Comparison of ENCODE assay signal across 9 cellular contexts in genomic region chr19:54029930-54030490, GRCh38. TPM values are rescaled to one million over a fixed set of nuclear protein-coding genes. Genes with fewer than 3 reads are reported as not detected.
A peak's percentile ranks its signal among the peaks of the same experiment; 100 is the strongest.
DNase-seq lines count a peak whose midpoint lies in the region; ATAC-seq, FAIRE-seq and TF ChIP-seq lines count a peak whose summit lies in the region.
"Had no signal": no experiment of that assay in that cellular context is flagged by ENCODE, and none has a peak within 500 bp of the region (broad histone marks: within the 10 kb centered on the region; RNA-seq: fewer than 3 reads in every experiment).

No MANE protein-coding gene starts in this region.

- no peaks in the 10 kb centered on the region for H4K20me1 ChIP-seq in DND-41 (ENCODE audit: insufficient read depth, low read length)
- H4K20me1 ChIP-seq in GM12878 (ENCODE audit: control insufficient read depth, insufficient read depth): no peaks in the 10 kb centered on the region

- DNase-seq in DND-41 (peak; percentile 63), LHCN-M2 (ENCODE audit: low read depth) (peak; percentile 72), T-helper 2 cell (peak in 4 of 5 experiments; percentile 10 to 44 (median 26)), GM12878 (ENCODE audit: low read depth, low spot score) (no peak), kidney epithelial cell (ENCODE audit: low read depth) (no peak)
- DNase-seq in stimulated activated CD4-positive, alpha-beta T cell treated with anti-CD3 and anti-CD28 coated beads, Interleukin-2, amount 100 ng/mL, for 4 hours (ENCODE audit: low read depth): peak; percentile 21

- CTCF ChIA-PET in GM12878 (lab: Yijun Ruan, JAX): interaction anchor here (0.7 to 1.2 kb wide), 3 partner anchors 175 to 605 kb away, joined by 3 read pairs; no protein-coding TSS in a partner anchor

- H3K27ac ChIP-seq in DND-41 (ENCODE audit: low read length): no peak overlapping the region
- no peak overlapping the region for H3K27ac ChIP-seq in GM12878 (ENCODE audit: control insufficient read depth, insufficient read depth)

- in situ Hi-C loops in GM12878 (cut with MboI): loop anchor here (10.0 kb wide), 2 partner anchors 605 to 835 kb away; partner anchors contain the start of gene ZNF665

- no peaks in the 10 kb centered on the region for H3K9me3 ChIP-seq in DND-41 (ENCODE audit: insufficient read depth, low read length, severe bottlenecking)
- no peaks in the 10 kb centered on the region; the same call in 2 of the 3 replicates for H3K9me3 ChIP-seq in GM12878 (replicated peaks; ENCODE audit: control insufficient read depth, insufficient read depth, low read length)

- no TSS peak for BruUV-seq in GM12878 (replicated peaks; lab: Mats Ljungman, UMichigan)

- H3K4me1 ChIP-seq in DND-41 (ENCODE audit: insufficient read depth, low read length) (no peaks in the 10 kb centered on the region), GM12878 (ENCODE audit: control insufficient read depth, insufficient read depth, low read length) (no peaks in the 10 kb centered on the region)

- no peaks in the 10 kb centered on the region for H3K36me3 ChIP-seq in DND-41 (ENCODE audit: insufficient read depth, low read length)
- no peaks in the 10 kb centered on the region for H3K36me3 ChIP-seq in GM12878 (ENCODE audit: control insufficient read depth in 2 of 2, insufficient read depth in 2 of 2, low read length in 1 of 2)
- H3K36me3 ChIP-seq in kidney epithelial cell (ENCODE audit: control insufficient read depth, insufficient read depth, low read length): no peaks in the 10 kb centered on the region

- peak; percentile 47; the same call in 2 of the 3 replicates for ATAC-seq in DND-41 (ENCODE audit: insufficient read depth, low read depth)
- no peak for ATAC-seq in GM12878
- no peak for ATAC-seq in HG03196 (IDR thresholded peaks at IDR 0.05; ENCODE audit: unreplicated experiment)
- no peak for ATAC-seq in HG03432 (IDR thresholded peaks at IDR 0.05; ENCODE audit: unreplicated experiment)

- no peaks in the 10 kb centered on the region for H3K27me3 ChIP-seq in DND-41 (ENCODE audit: insufficient read depth, low read length, poor library complexity)
- H3K27me3 ChIP-seq in GM12878 (replicated peaks in 1 of 2; ENCODE audit: control insufficient read depth in 2 of 2, insufficient read depth in 2 of 2, low read length in 1 of 2): no peaks in the 10 kb centered on the region
- H3K27me3 ChIP-seq in kidney epithelial cell (ENCODE audit: control insufficient read depth, insufficient read depth, low read length): no peaks in the 10 kb centered on the region

- WGBS in GM12878 (ENCODE audit: insufficient coverage, insufficient replicate concordance, low lambda C conversion rate, missing lambda C conversion rate): 20% methylated on average over 9 of the region's 9 CpGs

- RAD21 ChIA-PET in GM12878 (lab: Charles Lee; ENCODE audit: unreplicated experiment): no interaction called here

- TF ChIP-seq EP300 in GM12878 (IDR thresholded peaks at IDR 0.05; ENCODE audit: borderline replicate concordance in 1 of 2, control insufficient read depth in 1 of 2, low read depth in 2 of 2, low read length in 2 of 2): no peak

- H2AFZ ChIP-seq in DND-41 (ENCODE audit: low read depth, low read length) (no peak overlapping the region), GM12878 (ENCODE audit: control insufficient read depth, low read depth, low read length) (no peak overlapping the region)

- H3K9ac ChIP-seq in DND-41 (ENCODE audit: low read depth, low read length) (no peak overlapping the region), GM12878 (ENCODE audit: control insufficient read depth, insufficient read depth, low read length) (no peak overlapping the region)

- no peak for TF ChIP-seq POLR2A in GM12878 (IDR thresholded peaks at IDR 0.05; ENCODE audit: low read depth, low read length)

- TF ChIP-seq CTCF in DND-41 (IDR thresholded peaks at IDR 0.05; ENCODE audit: borderline replicate concordance, extremely low read depth, low read length, poor library complexity, severe bottlenecking) (peak; percentile 84), GM12878 (IDR thresholded peaks at IDR 0.05 in 2 of 3, conservative IDR thresholded peaks at IDR 0.05 in 1 of 3; ENCODE audit: control insufficient read depth in 2 of 3, extremely low read depth in 1 of 3, insufficient read depth in 1 of 3, low read depth in 3 of 3, low read length in 3 of 3) (peak in 2 of 3 experiments; percentile 42 to 44; a peak in 3 of 6 replicates), kidney epithelial cell (IDR thresholded peaks at IDR 0.05; ENCODE audit: insufficient read depth, low read length, poor library complexity, severe bottlenecking) (peak; percentile 69)

- H3K79me2 ChIP-seq in DND-41 (ENCODE audit: insufficient read depth, low read length): no peaks in the 10 kb centered on the region
- H3K79me2 ChIP-seq in GM12878 (ENCODE audit: control insufficient read depth, insufficient read depth, low read length): no peaks in the 10 kb centered on the region

- no peak overlapping the region for H3K4me2 ChIP-seq in DND-41 (ENCODE audit: insufficient read depth, low read length)
- H3K4me2 ChIP-seq in GM12878 (ENCODE audit: control insufficient read depth, insufficient read depth): no peak overlapping the region

- SMC1A ChIA-PET in GM12878 (lab: Charles Lee; ENCODE audit: uncharacterized antibody, unreplicated experiment): interaction anchor here (0.8 kb wide), 1 partner anchor 237 kb away, joined by 4 read pairs; no protein-coding TSS in a partner anchor

- FAIRE-seq in GM12878 (lab: Jason Lieb, UNC): no peak

- intact Hi-C loops in GM12878 (cut with micrococcal nuclease; ENCODE audit: unreplicated experiment): loop anchor here (10.0 kb wide), 1 partner anchor 605 kb away; no protein-coding TSS in a partner anchor

- no peak overlapping the region for H3K4me3 ChIP-seq in DND-41 (ENCODE audit: low read depth in 1 of 2, low read length in 2 of 2)
- H3K4me3 ChIP-seq in GM12878: no peak overlapping the region
- no peak overlapping the region for H3K4me3 ChIP-seq in kidney epithelial cell (ENCODE audit: low read depth, low read length)

- POLR2A ChIA-PET in GM12878 (lab: Charles Lee): no interaction called here

- TF ChIP-seq RAD21 in GM12878 (IDR thresholded peaks at IDR 0.05; ENCODE audit: insufficient read depth, low read depth, low read length): peak; percentile 30; the same call in 1 of the 2 replicates

TF ChIP-seq in GM12878, 131 proteins besides CTCF, POLR2A, EP300 and RAD21 (continues in another document):
- no peak for TF ChIP-seq IRF4 (IDR thresholded peaks at IDR 0.05; ENCODE audit: low read depth, low read length)

RNA-seq across cellular contexts. Expression of gene VSTM1, which starts 33.7 kb away (rescaled TPM):
- total RNA-seq in LHCN-M2 (2014; rRNA removed) (not detected in 2 replicates), GM12878 (2014; rRNA removed) (not detected in 2 replicates), GM12878 (2014; rRNA removed; fragmentation: Illumina TruSeq; extraction: Trizol) (not detected in 2 replicates), GM12878 (2021) (not detected in 2 replicates), kidney epithelial cell (not detected in 2 replicates)
- polyA plus RNA-seq in LHCN-M2 (2012): not detected
- total RNA-seq in GM12878 (2013; cell fraction: nucleolus; rRNA removed): not detected in 2 replicates
- polyA plus RNA-seq in GM12878 (2011; ENCODE audit: low read depth): not detected
- polyA plus RNA-seq in GM12878 (2011; rRNA removed) (not detected in 2 replicates), GM12878 (2014; fragmentation: Illumina TruSeq; extraction: Trizol) (not detected in 2 replicates), GM12878 (2014; fragmentation: Nextera tagmentation; extraction: Ambion mirVana) (not detected), GM12878 (2014; rRNA removed) (not detected in 2 replicates), GM12878 (2016; fragmentation: Nextera tagmentation; extraction: Ambion mirVana) (not detected)
- polyA plus RNA-seq in GM12878 (2011; cell fraction: cytosol; rRNA removed): not detected in 2 replicates
- polyA plus RNA-seq in GM12878 (2011; cell fraction: nucleus; rRNA removed): not detected in 2 replicates
- not detected in 2 replicates for polyA plus RNA-seq in GM12878 (2012)
- polyA minus RNA-seq in GM12878 (2011; rRNA and poly(A)+ RNA removed): not detected in 2 replicates
- not detected in 2 replicates for polyA minus RNA-seq in GM12878 (2011; cell fraction: cytosol; rRNA and poly(A)+ RNA removed)
- polyA minus RNA-seq in GM12878 (2011; cell fraction: nucleus; rRNA and poly(A)+ RNA removed): not detected in 2 replicates
- total RNA-seq: activated CD8-positive, alpha-beta memory T cell treated with anti-CD3 and anti-CD28 coated beads for 36 hours had no signal

RNA-seq across cellular contexts. Expression of gene CACNG6, which starts 38.6 kb away (rescaled TPM):
- total RNA-seq in LHCN-M2 (2014; rRNA removed) (0.17 TPM in 1 of 2 replicates, not detected in the other), GM12878 (2014; rRNA removed) (not detected in 2 replicates), GM12878 (2014; rRNA removed; fragmentation: Illumina TruSeq; extraction: Trizol) (not detected in 2 replicates), GM12878 (2021) (not detected in 2 replicates), kidney epithelial cell (not detected in 2 replicates)
- polyA plus RNA-seq in LHCN-M2 (2012): not detected
- not detected in 2 replicates for total RNA-seq in GM12878 (2013; cell fraction: nucleolus; rRNA removed)
- not detected for polyA plus RNA-seq in GM12878 (2011; ENCODE audit: low read depth)
- polyA plus RNA-seq in GM12878 (2011; rRNA removed) (0.07 TPM in 1 of 2 replicates, not detected in the other), GM12878 (2014; fragmentation: Illumina TruSeq; extraction: Trizol) (not detected in 2 replicates), GM12878 (2014; fragmentation: Nextera tagmentation; extraction: Ambion mirVana) (not detected), GM12878 (2014; rRNA removed) (not detected in 2 replicates), GM12878 (2016; fragmentation: Nextera tagmentation; extraction: Ambion mirVana) (not detected)
- 0.07 TPM in 1 of 2 replicates, not detected in the other for polyA plus RNA-seq in GM12878 (2011; cell fraction: cytosol; rRNA removed)
- 0.13 TPM in 1 of 2 replicates, not detected in the other for polyA plus RNA-seq in GM12878 (2011; cell fraction: nucleus; rRNA removed)
- not detected in 2 replicates for polyA plus RNA-seq in GM12878 (2012)
- not detected in 2 replicates for polyA minus RNA-seq in GM12878 (2011; rRNA and poly(A)+ RNA removed)
- not detected in 2 replicates for polyA minus RNA-seq in GM12878 (2011; cell fraction: cytosol; rRNA and poly(A)+ RNA removed)
- polyA minus RNA-seq in GM12878 (2011; cell fraction: nucleus; rRNA and poly(A)+ RNA removed): not detected in 2 replicates
- total RNA-seq: activated CD8-positive, alpha-beta memory T cell treated with anti-CD3 and anti-CD28 coated beads for 36 hours had no signal

RNA-seq across cellular contexts. Expression of gene TARM1, which starts 51.2 kb away (rescaled TPM):
- total RNA-seq in LHCN-M2 (2014; rRNA removed) (not detected in 2 replicates), GM12878 (2014; rRNA removed) (not detected in 2 replicates), GM12878 (2014; rRNA removed; fragmentation: Illumina TruSeq; extraction: Trizol) (not detected in 2 replicates), GM12878 (2021) (not detected in 2 replicates), kidney epithelial cell (not detected in 2 replicates)
- not detected for polyA plus RNA-seq in LHCN-M2 (2012)
- total RNA-seq in GM12878 (2013; cell fraction: nucleolus; rRNA removed): not detected in 2 replicates
- polyA plus RNA-seq in GM12878 (2011; ENCODE audit: low read depth): not detected
- polyA plus RNA-seq in GM12878 (2011; rRNA removed) (not detected in 2 replicates), GM12878 (2014; fragmentation: Illumina TruSeq; extraction: Trizol) (not detected in 2 replicates), GM12878 (2014; fragmentation: Nextera tagmentation; extraction: Ambion mirVana) (not detected), GM12878 (2014; rRNA removed) (not detected in 2 replicates), GM12878 (2016; fragmentation: Nextera tagmentation; extraction: Ambion mirVana) (not detected)
- polyA plus RNA-seq in GM12878 (2011; cell fraction: cytosol; rRNA removed): not detected in 2 replicates
- polyA plus RNA-seq in GM12878 (2011; cell fraction: nucleus; rRNA removed): not detected in 2 replicates
- polyA plus RNA-seq in GM12878 (2012): not detected in 2 replicates
- not detected in 2 replicates for polyA minus RNA-seq in GM12878 (2011; rRNA and poly(A)+ RNA removed)
- polyA minus RNA-seq in GM12878 (2011; cell fraction: cytosol; rRNA and poly(A)+ RNA removed): not detected in 2 replicates
- not detected in 2 replicates for polyA minus RNA-seq in GM12878 (2011; cell fraction: nucleus; rRNA and poly(A)+ RNA removed)
- total RNA-seq: activated CD8-positive, alpha-beta memory T cell treated with anti-CD3 and anti-CD28 coated beads for 36 hours had no signal

Comparison
In these comparisons a context has a peak if more than half of its experiments do, and no peak if none do; other contexts are left out.
1. DNase-seq: peak in DND-41 (single experiment), LHCN-M2 (single experiment), T-helper 2 cell (4 of 5) and stimulated activated CD4-positive, alpha-beta T cell treated with anti-CD3 and anti-CD28 coated beads, Interleukin-2, amount 100 ng/mL, for 4 hours (single experiment); none in GM12878 (single experiment) and kidney epithelial cell (single experiment).
2. Peak in every context shown above with its lines, with median percentiles within 50 percentile points of each other: CTCF ChIP-seq.